ENCODE assay signal across 12 cellular contexts in the genomic region with DNA sequence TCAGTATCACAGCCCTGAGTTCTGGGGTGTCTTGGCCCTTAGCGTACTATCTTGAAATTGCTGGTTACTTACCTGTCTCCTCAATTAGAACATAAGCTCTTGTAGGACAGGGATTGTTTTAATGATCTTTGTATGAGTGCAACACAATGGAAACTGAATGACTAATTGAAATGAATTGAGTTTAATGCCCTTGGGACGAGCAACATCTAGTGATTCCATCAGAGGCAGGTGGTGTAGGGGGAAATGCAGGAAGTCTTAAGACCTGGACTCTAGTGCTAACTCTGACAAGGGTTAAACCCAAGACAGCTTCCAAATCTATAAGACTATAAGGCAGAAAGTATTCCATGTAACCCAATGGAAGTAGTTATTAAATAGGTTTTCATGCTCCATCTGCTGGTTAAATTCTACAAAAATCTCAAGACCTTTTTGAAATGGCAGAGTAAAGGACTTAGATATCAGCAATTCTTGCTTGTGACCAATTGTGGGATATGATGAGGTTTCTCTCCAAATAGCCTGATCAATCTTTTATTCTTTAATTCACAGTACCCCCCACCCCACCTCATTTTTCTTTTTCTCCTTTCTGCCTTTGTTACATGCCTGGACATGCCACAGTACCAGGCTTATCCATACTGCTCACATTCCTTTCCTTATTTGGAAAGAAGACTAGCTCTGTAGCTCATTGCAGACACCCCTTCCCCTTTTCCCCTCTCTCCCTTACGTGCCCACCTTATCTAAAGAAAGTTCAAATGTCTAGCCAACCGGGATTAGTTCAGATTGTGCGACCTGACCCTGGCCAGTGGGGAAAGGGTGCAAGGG.
A peak's percentile ranks its signal among the peaks of the same experiment; 100 is the strongest.
DNase-seq lines count a peak whose midpoint lies in the region; ATAC-seq and TF ChIP-seq lines count a peak whose summit lies in the region.
"Had no signal": no experiment of that assay in that cellular context is flagged by ENCODE, and none has a peak within 500 bp of the region (broad histone marks: within the 10 kb centered on the region; RNA-seq: fewer than 3 reads in every experiment).

No MANE protein-coding gene starts in this region.

- H3K27ac Mint-ChIP-seq in activated T-cell treated with anti-CD3 and anti-CD28 coated beads, Interleukin-2, amount 50 U/mL, for 24 hours: no peak overlapping the region
- H3K27ac Mint-ChIP-seq: naive B cell; stimulated activated naive CD8-positive, alpha-beta T cell treated with anti-CD3 and anti-CD28 coated beads, Interleukin-15, Interleukin-2, amounts not matched to agents 100 ng/mL and 50 ng/mL, for 24 hours had no signal

- no peak overlapping the region for H3K4me3 ChIP-seq in AG10803 (ENCODE audit: low read length)
- no peak overlapping the region for H3K4me3 ChIP-seq in IMR-90 (ENCODE audit: insufficient read depth, low read depth, low read length)
- H3K4me3 ChIP-seq in cardiac fibroblast (replicated peaks in 1 of 2; ENCODE audit: low read depth in 2 of 2, low read length in 2 of 2): no peak overlapping the region
- no peak overlapping the region for H3K4me3 ChIP-seq in mesodermal cell (ENCODE audit: extremely low read depth, insufficient read depth, low read length, poor library complexity, severe bottlenecking)
- no peak overlapping the region for H3K4me3 ChIP-seq in dorsolateral prefrontal cortex

- TF ChIP-seq CTCF in AG10803 (conservative IDR thresholded peaks at IDR 0.05; ENCODE audit: low read length) (peak; percentile 54), IMR-90 (conservative IDR thresholded peaks at IDR 0.05; ENCODE audit: low read depth, low read length) (peak; percentile 27; the same call in 1 of the 2 replicates), cardiac fibroblast (IDR thresholded peaks at IDR 0.05; ENCODE audit: low read depth, low read length) (no peak), dorsolateral prefrontal cortex (IDR thresholded peaks at IDR 0.05 in 54 of 56, conservative IDR thresholded peaks at IDR 0.05 in 2 of 56; ENCODE audit: low read depth in 1 of 56, partially characterized antibody in 56 of 56) (peak in 12 of 56 donors; percentile 5 to 37 (median 20))

- peak overlapping the region; percentile 49 for H4K5ac ChIP-seq in IMR-90 (ENCODE audit: low read depth, low read length)

- H3K23ac ChIP-seq in IMR-90 (ENCODE audit: low read depth, low read length): no peak overlapping the region

- intact Hi-C loops in IMR-90 (cut with micrococcal nuclease) (loop anchor here (10.0 kb wide), 1 partner anchor 64 kb away; no protein-coding TSS in a partner anchor), dorsolateral prefrontal cortex (cut with DNase I) (no loop called here)

- H3K36me3 ChIP-seq in IMR-90 (ENCODE audit: control insufficient read depth, insufficient read depth, low read length) (no peaks in the 10 kb centered on the region), mesodermal cell (ENCODE audit: control insufficient read depth, insufficient read depth, low read length) (no peaks in the 10 kb centered on the region)

- no peak overlapping the region for H3K4me3 Mint-ChIP-seq in activated T-cell treated with anti-CD3 and anti-CD28 coated beads, Interleukin-2, amount 50 U/mL, for 24 hours
- H3K4me3 Mint-ChIP-seq: stimulated activated naive CD8-positive, alpha-beta T cell treated with anti-CD3 and anti-CD28 coated beads, Interleukin-15, Interleukin-2, amounts not matched to agents 100 ng/mL and 50 ng/mL, for 24 hours had no signal

- dilution Hi-C loops in IMR-90 (cut with HindIII; ENCODE audit: low sequenced_read_pairs, unreplicated experiment): no loop called here

- H2BK20ac ChIP-seq in IMR-90 (ENCODE audit: low read depth, low read length): peak overlapping the region; percentile 77

- H3K9me1 ChIP-seq in IMR-90 (ENCODE audit: insufficient read depth, low read length): no peaks in the 10 kb centered on the region

- POLR2A ChIA-PET in IMR-90 (lab: Charles Lee; ENCODE audit: unreplicated experiment): interaction anchor here (0.6 kb wide), 1 partner anchor 9 kb away, joined by 12 read pairs; no protein-coding TSS in a partner anchor

- H3K27me3 Mint-ChIP-seq in activated T-cell treated with anti-CD3 and anti-CD28 coated beads, Interleukin-2, amount 50 U/mL, for 24 hours: peaks cover 2% of the 10 kb centered on the region
- H3K27me3 Mint-ChIP-seq: stimulated activated naive CD8-positive, alpha-beta T cell treated with anti-CD3 and anti-CD28 coated beads, Interleukin-15, Interleukin-2, amounts not matched to agents 100 ng/mL and 50 ng/mL, for 24 hours had no signal

- no peaks in the 10 kb centered on the region for H3K36me3 Mint-ChIP-seq in activated T-cell treated with anti-CD3 and anti-CD28 coated beads, Interleukin-2, amount 50 U/mL, for 24 hours (ENCODE audit: low read depth)
- H3K36me3 Mint-ChIP-seq: naive B cell had no signal

- in situ Hi-C loops in IMR-90 (cut with MboI; ENCODE audit: low sequenced_read_pairs): no loop called here

- peak overlapping the region; percentile 8 to 76; a peak in 3 of 4 replicates for H4K8ac ChIP-seq in IMR-90 (ENCODE audit: low read depth in 2 of 2, low read length in 2 of 2)

- H3K27ac ChIP-seq in IMR-90 (ENCODE audit: insufficient read depth, low read length) (peak overlapping the region; percentile 35; the same call in 1 of the 2 replicates), mesodermal cell (ENCODE audit: low read depth, low read length, severe bottlenecking) (peak overlapping the region; percentile 30), dorsolateral prefrontal cortex (no peak overlapping the region)

- ATAC-seq in IMR-90 (ENCODE audit: low read depth): peak; percentile 80

- H3K4me2 ChIP-seq in IMR-90 (ENCODE audit: low read depth, low read length): no peak overlapping the region

- peak overlapping the region; percentile 50 for H3K4ac ChIP-seq in IMR-90 (ENCODE audit: low read depth, low read length)

- H3K9ac ChIP-seq in IMR-90 (ENCODE audit: low read depth, low read length): no peak overlapping the region

- no peaks in the 10 kb centered on the region for H3K9me3 Mint-ChIP-seq in activated T-cell treated with anti-CD3 and anti-CD28 coated beads, Interleukin-2, amount 50 U/mL, for 24 hours

- TF ChIP-seq RAD21 in IMR-90 (IDR thresholded peaks at IDR 0.05; ENCODE audit: low read length): 0 out of 2 replicates have a peak, but pooled peaks have one; percentile 26

- H2BK120ac ChIP-seq in IMR-90 (ENCODE audit: low read depth, low read length): peak overlapping the region; percentile 78

- WGBS in IMR-90 (ENCODE audit: extremely low coverage in 2 of 2, insufficient read length in 1 of 2), 2 experiments: no CpG with 5 or more reads among the region's 5 CpGs
- 80 to 100% methylated on average over 3 of the region's 5 CpGs for WGBS in mesodermal cell (ENCODE audit: insufficient coverage in 2 of 2), 2 experiments

- no TSS peak for BruUV-seq in IMR-90 (replicated peaks; lab: Mats Ljungman, UMichigan)

- CTCF ChIA-PET in IMR-90 (lab: Yijun Ruan, JAX): no interaction called here

- 0 out of 2 replicates have a peak overlapping the region, but pooled peaks have one; percentile 14 for H3K14ac ChIP-seq in IMR-90 (replicated peaks; ENCODE audit: low read depth, low read length)

- no peak for TF ChIP-seq POLR2A in IMR-90 (IDR thresholded peaks at IDR 0.05; ENCODE audit: low read depth, low read length)

- H3K56ac ChIP-seq in IMR-90 (ENCODE audit: extremely low read depth, insufficient read depth, low read length): no peak overlapping the region

- no peaks in the 10 kb centered on the region for H3K79me1 ChIP-seq in IMR-90 (ENCODE audit: low read depth in 1 of 2, low read length in 2 of 2)

- H3K27me3 ChIP-seq in IMR-90 (ENCODE audit: control insufficient read depth, insufficient read depth, low read length) (no peaks in the 10 kb centered on the region), dorsolateral prefrontal cortex (no peaks in the 10 kb centered on the region)

- peak overlapping the region; percentile 72 for H4K91ac ChIP-seq in IMR-90 (ENCODE audit: insufficient read depth, low read depth, low read length)

- peak overlapping the region; percentile 99 for H3K18ac ChIP-seq in IMR-90 (ENCODE audit: low read depth, low read length)

- peak; percentile 67 for DNase-seq in AG10803 (ENCODE audit: low read depth)
- peak; percentile 47 for DNase-seq in IMR-90
- peak; percentile 30 to 37 for DNase-seq in cardiac fibroblast (ENCODE audit: low read depth in 2 of 2)
- DNase-seq in dorsolateral prefrontal cortex: no peak
- DNase-seq in NCI-H1048 (lab: John Stamatoyannopoulos, UW): no peak
- no peak for DNase-seq in activated T-cell treated with anti-CD3 and anti-CD28 coated beads, Interleukin-2, amount 50 U/mL, for 24 hours
- no peak for DNase-seq in activated naive CD4-positive, alpha-beta T cell treated with Interleukin-2 at 50 U/mL for 16 hours
- DNase-seq: activated effector memory CD4-positive, alpha-beta T cell treated with anti-CD3 and anti-CD28 coated beads, Interleukin-2, amount 50 U/mL, for 16 hours; naive B cell; SHP77 treated with DMSO at 0.1 percent for 48 hours had no signal

- no peak overlapping the region for H2BK15ac ChIP-seq in IMR-90 (ENCODE audit: low read depth, low read length)

- H3K9me3 ChIP-seq in IMR-90 (ENCODE audit: control insufficient read depth, insufficient read depth, low read length) (no peaks in the 10 kb centered on the region), mesodermal cell (ENCODE audit: control insufficient read depth, low read length) (no peaks in the 10 kb centered on the region)

- H2AFZ ChIP-seq in IMR-90 (replicated peaks; ENCODE audit: low read length, poor library complexity): no peak overlapping the region

- H2BK5ac ChIP-seq in IMR-90 (ENCODE audit: low read depth, low read length, poor library complexity, severe bottlenecking): peak overlapping the region; percentile 78

- peak overlapping the region; percentile 34 for H2AK9ac ChIP-seq in IMR-90 (replicated peaks; ENCODE audit: low read depth, low read length, poor library complexity)

- H4K20me1 ChIP-seq in IMR-90 (ENCODE audit: insufficient read depth, low read length): no peaks in the 10 kb centered on the region

- no peak overlapping the region for H2AK5ac ChIP-seq in IMR-90 (ENCODE audit: low read depth, low read length)

- no peaks in the 10 kb centered on the region for H3K4me1 Mint-ChIP-seq in activated T-cell treated with anti-CD3 and anti-CD28 coated beads, Interleukin-2, amount 50 U/mL, for 24 hours (ENCODE audit: low read depth)
- H3K4me1 Mint-ChIP-seq: naive B cell had no signal

- H3K4me1 ChIP-seq in IMR-90 (ENCODE audit: control insufficient read depth, insufficient read depth, low read length): peaks cover 5% of the 10 kb centered on the region
- no peaks in the 10 kb centered on the region for H3K4me1 ChIP-seq in mesodermal cell (ENCODE audit: control insufficient read depth, insufficient read depth, low read length, poor library complexity, severe bottlenecking)

TF ChIP-seq in IMR-90, 13 proteins besides CTCF, POLR2A, EP300 and RAD21 (continues in another document):
- no peak for TF ChIP-seq CEBPB (IDR thresholded peaks at IDR 0.05; ENCODE audit: low read depth, low read length)
- TF ChIP-seq, protein P1, sequence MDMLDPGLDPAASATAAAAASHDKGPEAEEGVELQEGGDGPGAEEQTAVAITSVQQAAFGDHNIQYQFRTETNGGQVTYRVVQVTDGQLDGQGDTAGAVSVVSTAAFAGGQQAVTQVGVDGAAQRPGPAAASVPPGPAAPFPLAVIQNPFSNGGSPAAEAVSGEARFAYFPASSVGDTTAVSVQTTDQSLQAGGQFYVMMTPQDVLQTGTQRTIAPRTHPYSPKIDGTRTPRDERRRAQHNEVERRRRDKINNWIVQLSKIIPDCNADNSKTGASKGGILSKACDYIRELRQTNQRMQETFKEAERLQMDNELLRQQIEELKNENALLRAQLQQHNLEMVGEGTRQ (IDR thresholded peaks at IDR 0.05; ENCODE audit: low read depth, low read length): no peak

Comparison
In these comparisons a context has a peak if more than half of its experiments do, and no peak if none do; other contexts are left out.
1. DNase-seq: peak in AG10803 (single experiment), IMR-90 (single experiment) and cardiac fibroblast (2 of 2); none in dorsolateral prefrontal cortex (0 of 10), NCI-H1048 (single experiment), activated T-cell treated with anti-CD3 and anti-CD28 coated beads, Interleukin-2, amount 50 U/mL, for 24 hours (single experiment) and activated naive CD4-positive, alpha-beta T cell treated with Interleukin-2 at 50 U/mL for 16 hours (single experiment).
2. H3K27ac ChIP-seq: peak in IMR-90 (single experiment) and mesodermal cell (single experiment); none in dorsolateral prefrontal cortex (0 of 59).